1 cellular context compared by ENCODE assay signal in genomic region chr11:46557684-46558151, GRCh38.
TF ChIP-seq lines count a peak whose summit lies in the region.

No MANE protein-coding gene starts in this region.

TF ChIP-seq in GM23338, 12 proteins besides CTCF, POLR2A, EP300 and RAD21 (continued from another document):
- TF ChIP-seq, protein P1, sequence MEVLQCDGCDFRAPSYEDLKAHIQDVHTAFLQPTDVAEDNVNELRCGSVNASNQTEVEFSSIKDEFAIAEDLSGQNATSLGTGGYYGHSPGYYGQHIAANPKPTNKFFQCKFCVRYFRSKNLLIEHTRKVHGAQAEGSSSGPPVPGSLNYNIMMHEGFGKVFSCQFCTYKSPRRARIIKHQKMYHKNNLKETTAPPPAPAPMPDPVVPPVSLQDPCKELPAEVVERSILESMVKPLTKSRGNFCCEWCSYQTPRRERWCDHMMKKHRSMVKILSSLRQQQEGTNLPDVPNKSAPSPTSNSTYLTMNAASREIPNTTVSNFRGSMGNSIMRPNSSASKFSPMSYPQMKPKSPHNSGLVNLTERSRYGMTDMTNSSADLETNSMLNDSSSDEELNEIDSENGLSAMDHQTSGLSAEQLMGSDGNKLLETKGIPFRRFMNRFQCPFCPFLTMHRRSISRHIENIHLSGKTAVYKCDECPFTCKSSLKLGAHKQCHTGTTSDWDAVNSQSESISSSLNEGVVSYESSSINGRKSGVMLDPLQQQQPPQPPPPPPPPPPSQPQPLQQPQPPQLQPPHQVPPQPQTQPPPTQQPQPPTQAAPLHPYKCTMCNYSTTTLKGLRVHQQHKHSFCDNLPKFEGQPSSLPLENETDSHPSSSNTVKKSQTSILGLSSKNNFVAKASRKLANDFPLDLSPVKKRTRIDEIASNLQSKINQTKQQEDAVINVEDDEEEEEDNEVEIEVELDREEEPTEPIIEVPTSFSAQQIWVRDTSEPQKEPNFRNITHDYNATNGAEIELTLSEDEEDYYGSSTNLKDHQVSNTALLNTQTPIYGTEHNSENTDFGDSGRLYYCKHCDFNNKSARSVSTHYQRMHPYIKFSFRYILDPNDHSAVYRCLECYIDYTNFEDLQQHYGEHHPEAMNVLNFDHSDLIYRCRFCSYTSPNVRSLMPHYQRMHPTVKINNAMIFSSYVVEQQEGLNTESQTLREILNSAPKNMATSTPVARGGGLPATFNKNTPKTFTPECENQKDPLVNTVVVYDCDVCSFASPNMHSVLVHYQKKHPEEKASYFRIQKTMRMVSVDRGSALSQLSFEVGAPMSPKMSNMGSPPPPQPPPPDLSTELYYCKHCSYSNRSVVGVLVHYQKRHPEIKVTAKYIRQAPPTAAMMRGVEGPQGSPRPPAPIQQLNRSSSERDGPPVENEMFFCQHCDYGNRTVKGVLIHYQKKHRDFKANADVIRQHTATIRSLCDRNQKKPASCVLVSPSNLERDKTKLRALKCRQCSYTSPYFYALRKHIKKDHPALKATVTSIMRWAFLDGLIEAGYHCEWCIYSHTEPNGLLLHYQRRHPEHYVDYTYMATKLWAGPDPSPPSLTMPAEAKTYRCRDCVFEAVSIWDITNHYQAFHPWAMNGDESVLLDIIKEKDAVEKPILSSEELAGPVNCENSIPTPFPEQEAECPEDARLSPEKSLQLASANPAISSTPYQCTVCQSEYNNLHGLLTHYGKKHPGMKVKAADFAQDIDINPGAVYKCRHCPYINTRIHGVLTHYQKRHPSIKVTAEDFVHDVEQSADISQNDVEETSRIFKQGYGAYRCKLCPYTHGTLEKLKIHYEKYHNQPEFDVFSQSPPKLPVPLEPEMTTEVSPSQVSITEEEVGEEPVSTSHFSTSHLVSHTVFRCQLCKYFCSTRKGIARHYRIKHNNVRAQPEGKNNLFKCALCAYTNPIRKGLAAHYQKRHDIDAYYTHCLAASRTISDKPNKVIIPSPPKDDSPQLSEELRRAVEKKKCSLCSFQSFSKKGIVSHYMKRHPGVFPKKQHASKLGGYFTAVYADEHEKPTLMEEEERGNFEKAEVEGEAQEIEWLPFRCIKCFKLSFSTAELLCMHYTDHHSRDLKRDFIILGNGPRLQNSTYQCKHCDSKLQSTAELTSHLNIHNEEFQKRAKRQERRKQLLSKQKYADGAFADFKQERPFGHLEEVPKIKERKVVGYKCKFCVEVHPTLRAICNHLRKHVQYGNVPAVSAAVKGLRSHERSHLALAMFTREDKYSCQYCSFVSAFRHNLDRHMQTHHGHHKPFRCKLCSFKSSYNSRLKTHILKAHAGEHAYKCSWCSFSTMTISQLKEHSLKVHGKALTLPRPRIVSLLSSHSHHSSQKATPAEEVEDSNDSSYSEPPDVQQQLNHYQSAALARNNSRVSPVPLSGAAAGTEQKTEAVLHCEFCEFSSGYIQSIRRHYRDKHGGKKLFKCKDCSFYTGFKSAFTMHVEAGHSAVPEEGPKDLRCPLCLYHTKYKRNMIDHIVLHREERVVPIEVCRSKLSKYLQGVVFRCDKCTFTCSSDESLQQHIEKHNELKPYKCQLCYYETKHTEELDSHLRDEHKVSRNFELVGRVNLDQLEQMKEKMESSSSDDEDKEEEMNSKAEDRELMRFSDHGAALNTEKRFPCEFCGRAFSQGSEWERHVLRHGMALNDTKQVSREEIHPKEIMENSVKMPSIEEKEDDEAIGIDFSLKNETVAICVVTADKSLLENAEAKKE (CRISPR knock-in tag; IDR thresholded peaks at IDR 0.05) = no peak
- TF ChIP-seq ZNF114 (CRISPR knock-in tag; IDR thresholded peaks at IDR 0.05) (no peak), CREB1 (CRISPR knock-in tag; IDR thresholded peaks at IDR 0.05; ENCODE audit: low read depth) (no peak), ZNF331 (CRISPR knock-in tag; IDR thresholded peaks at IDR 0.05; ENCODE audit: low read depth) (no peak), NANOG (IDR thresholded peaks at IDR 0.05; ENCODE audit: borderline replicate concordance) (no peak), STAT1 (IDR thresholded peaks at IDR 0.05; ENCODE audit: unreplicated experiment) (no peak), JUNB (IDR thresholded peaks at IDR 0.05; ENCODE audit: unreplicated experiment) (no peak), EZH2phosphoT487 (IDR thresholded peaks at IDR 0.05; ENCODE audit: unreplicated experiment) (no peak), EZH2 (IDR thresholded peaks at IDR 0.05; ENCODE audit: low read depth, unreplicated experiment) (no peak)
